8 cellular contexts compared by ENCODE assay signal in the genomic region with DNA sequence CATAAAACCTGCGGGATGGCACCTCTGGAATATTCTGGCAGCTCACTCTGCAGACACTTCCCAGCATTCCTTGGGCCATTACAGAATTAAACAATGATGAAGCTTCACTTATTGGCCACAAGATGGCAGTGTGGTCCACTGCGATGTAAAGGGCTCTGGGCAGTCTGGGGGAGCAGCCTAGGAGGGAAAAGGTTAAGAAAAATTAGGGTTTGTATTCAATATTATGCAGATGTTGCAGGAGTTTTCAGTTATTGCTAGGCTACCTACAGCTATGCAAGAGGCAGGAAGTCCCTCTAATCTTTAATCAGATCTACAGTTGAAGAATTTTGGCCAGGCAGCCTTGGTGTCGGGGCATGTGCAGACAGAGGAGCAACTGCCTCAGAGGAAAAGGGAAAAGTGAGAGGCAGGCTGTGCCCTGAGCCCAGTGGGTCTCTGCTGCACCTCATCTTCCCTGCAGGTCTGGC.
A peak's percentile ranks its signal among the peaks of the same experiment; 100 is the strongest.
DNase-seq lines count a peak whose midpoint lies in the region; ATAC-seq, FAIRE-seq and TF ChIP-seq lines count a peak whose summit lies in the region.

No MANE protein-coding gene starts in this region.

- H3K9me3 ChIP-seq in astrocyte (ENCODE audit: insufficient read depth, low read depth, low read length): no peaks in the 10 kb centered on the region

- H3K4me1 ChIP-seq in astrocyte (ENCODE audit: insufficient read depth, low read length): no peaks in the 10 kb centered on the region

- peaks cover 9% of the 10 kb centered on the region for H3K27me3 Mint-ChIP-seq in astrocyte (ENCODE audit: low read depth, unreplicated experiment)

- peak; percentile 54 for FAIRE-seq in astrocyte (lab: Jason Lieb, UNC)

- H3K79me2 ChIP-seq in astrocyte (ENCODE audit: insufficient read depth, low read length): no peaks in the 10 kb centered on the region

- H3K27me3 ChIP-seq in astrocyte (ENCODE audit: insufficient read depth, low read length): peaks cover 17% of the 10 kb centered on the region

- DNase-seq in NCI-H446 (lab: John Stamatoyannopoulos, UW): peak; percentile 29 to 68
- no peak for DNase-seq in NCI-H446 treated with DMSO at 0.1 percent for 48 hours (lab: John Stamatoyannopoulos, UW)
- DNase-seq in NCI-H69 (lab: John Stamatoyannopoulos, UW): peak; percentile 69
- DNase-seq in astrocyte (ENCODE audit: low read depth): peak; percentile 45
- DNase-seq in iPS DF 19.7 (ENCODE audit: low read depth, low spot score): peak; percentile 33
- DNase-seq in stimulated activated effector memory CD8-positive, alpha-beta T cell treated with anti-CD3 and anti-CD28 coated beads, Interleukin-12 subunit alpha, Interleukin-12 subunit beta, amount 100 ng/mL, for 72 hours (ENCODE audit: low spot score in 2 of 2): peak in 1 of 2 donors; percentile 49

- H3K27ac Mint-ChIP-seq in astrocyte (ENCODE audit: unreplicated experiment): no peak overlapping the region
- no peak overlapping the region for H3K27ac Mint-ChIP-seq in stimulated activated effector memory CD8-positive, alpha-beta T cell treated with anti-CD3 and anti-CD28 coated beads, Interleukin-12 subunit alpha, Interleukin-12 subunit beta, amount 100 ng/mL, for 72 hours

- H3K27ac ChIP-seq in astrocyte (ENCODE audit: low read depth, low read length): no peak overlapping the region

- H3K36me3 ChIP-seq in astrocyte (ENCODE audit: insufficient read depth, low read length): no peaks in the 10 kb centered on the region

- no peak overlapping the region for H3K4me3 Mint-ChIP-seq in astrocyte (ENCODE audit: unreplicated experiment)
- no peak overlapping the region for H3K4me3 Mint-ChIP-seq in stimulated activated effector memory CD8-positive, alpha-beta T cell treated with anti-CD3 and anti-CD28 coated beads, Interleukin-12 subunit alpha, Interleukin-12 subunit beta, amount 100 ng/mL, for 72 hours

- no peaks in the 10 kb centered on the region for H3K36me3 Mint-ChIP-seq in astrocyte (ENCODE audit: low read depth, unreplicated experiment)
- no peaks in the 10 kb centered on the region for H3K36me3 Mint-ChIP-seq in stimulated activated effector memory CD8-positive, alpha-beta T cell treated with anti-CD3 and anti-CD28 coated beads, Interleukin-12 subunit alpha, Interleukin-12 subunit beta, amount 100 ng/mL, for 72 hours

- no peak overlapping the region for H3K9ac ChIP-seq in astrocyte (ENCODE audit: low read length)

- no peaks in the 10 kb centered on the region for H4K20me1 ChIP-seq in astrocyte (ENCODE audit: insufficient read depth, low read length)

- no peak overlapping the region for H3K4me2 ChIP-seq in astrocyte (ENCODE audit: low read length)

- no peak overlapping the region for H3K4me3 ChIP-seq in astrocyte (ENCODE audit: insufficient read depth, low read depth, low read length)

- ATAC-seq in GM19438 (IDR thresholded peaks at IDR 0.05; ENCODE audit: low read depth, unreplicated experiment): peak; percentile 98
- peak; percentile 97 for ATAC-seq in HG03354 (IDR thresholded peaks at IDR 0.05; ENCODE audit: poor library complexity, severe bottlenecking, unreplicated experiment)
- peak; percentile 74 for ATAC-seq in stimulated activated effector memory CD8-positive, alpha-beta T cell treated with anti-CD3 and anti-CD28 coated beads, Interleukin-12 subunit alpha, Interleukin-12 subunit beta, amount 100 ng/mL, for 72 hours

- H2AFZ ChIP-seq in astrocyte (ENCODE audit: low read depth, low read length): no peak overlapping the region

- H3K9me3 Mint-ChIP-seq in astrocyte (ENCODE audit: unreplicated experiment): no peaks in the 10 kb centered on the region
- no peaks in the 10 kb centered on the region for H3K9me3 Mint-ChIP-seq in stimulated activated effector memory CD8-positive, alpha-beta T cell treated with anti-CD3 and anti-CD28 coated beads, Interleukin-12 subunit alpha, Interleukin-12 subunit beta, amount 100 ng/mL, for 72 hours

- TF ChIP-seq CTCF in astrocyte (IDR thresholded peaks at IDR 0.05; ENCODE audit: insufficient read depth, low read depth, low read length): peak; percentile 88

- H3K4me1 Mint-ChIP-seq in astrocyte (ENCODE audit: low read depth, unreplicated experiment): peaks cover 6% of the 10 kb centered on the region
- H3K4me1 Mint-ChIP-seq in stimulated activated effector memory CD8-positive, alpha-beta T cell treated with anti-CD3 and anti-CD28 coated beads, Interleukin-12 subunit alpha, Interleukin-12 subunit beta, amount 100 ng/mL, for 72 hours: peaks cover 7% of the 10 kb centered on the region
